In the genomic region with DNA sequence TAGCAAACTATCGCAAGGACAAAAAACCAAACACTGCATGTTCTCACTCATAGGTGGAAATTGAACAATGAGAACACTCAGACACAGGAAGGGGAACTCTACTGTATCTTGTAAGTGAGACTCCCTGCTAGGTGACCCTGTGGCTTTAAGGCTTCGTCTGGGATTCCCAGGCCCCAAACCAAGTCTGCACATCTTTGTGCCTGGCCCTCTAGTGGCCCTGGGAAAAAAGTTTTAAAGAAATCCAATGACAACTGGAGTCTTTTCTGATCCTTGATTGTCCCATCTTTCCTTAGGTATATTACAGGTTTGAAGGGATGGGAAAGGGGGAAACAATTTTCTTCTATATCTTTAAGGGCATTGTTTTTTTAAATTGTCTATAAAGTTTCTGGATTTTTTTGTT, we compare ENCODE assay signal across 10 cellular contexts. TPM values are rescaled to one million over a fixed set of nuclear protein-coding genes. Genes with fewer than 3 reads are reported as not detected.
A peak's percentile ranks its signal among the peaks of the same experiment; 100 is the strongest.
DNase-seq lines count a peak whose midpoint lies in the region; ATAC-seq and TF ChIP-seq lines count a peak whose summit lies in the region.
"Had no signal": no experiment of that assay in that cellular context is flagged by ENCODE, and none has a peak within 500 bp of the region (broad histone marks: within the 10 kb centered on the region; RNA-seq: fewer than 3 reads in every experiment).

No MANE protein-coding gene starts in this region.

- no peaks in the 10 kb centered on the region for H3K27me3 Mint-ChIP-seq in endodermal cell (ENCODE audit: insufficient read depth)

- no peaks in the 10 kb centered on the region for H3K9me3 ChIP-seq in MM.1S (replicated peaks; ENCODE audit: insufficient read depth, low read length)
- H3K9me3 ChIP-seq in endodermal cell (ENCODE audit: control insufficient read depth, low read length), result no peaks in the 10 kb centered on the region
- no peaks in the 10 kb centered on the region for H3K9me3 ChIP-seq in vagina

- DNase-seq in NCI-H526 (lab: John Stamatoyannopoulos, UW), result peak; percentile 13 to 30
- no peak for DNase-seq in NCI-H526 treated with DMSO at 0.1 percent for 48 hours (lab: John Stamatoyannopoulos, UW)
- DNase-seq in MM.1S, result peak; percentile 52
- DNase-seq in endodermal cell, result peak; percentile 83
- DNase-seq in retinal pigment epithelial cell (ENCODE audit: low read depth), result no peak
- no peak for DNase-seq in vagina (ENCODE audit: extremely low spot score in 2 of 2)

- H3K4me1 ChIP-seq in MM.1S (ENCODE audit: low read length) (peaks cover 6% of the 10 kb centered on the region; the same call in 1 of the 2 replicates), endodermal cell (ENCODE audit: control insufficient read depth, insufficient read depth, low read length) (no peaks in the 10 kb centered on the region), vagina (no peaks in the 10 kb centered on the region)

- H3K9me2 ChIP-seq in MM.1S (replicated peaks; ENCODE audit: insufficient read depth, low read length), result no peaks in the 10 kb centered on the region

- H3K4me1 Mint-ChIP-seq in endodermal cell, result no peaks in the 10 kb centered on the region

- no peak overlapping the region for H2AFZ ChIP-seq in MM.1S (ENCODE audit: low read length)

- H3K36me3 ChIP-seq in MM.1S (replicated peaks; ENCODE audit: insufficient read depth, low read length) (no peaks in the 10 kb centered on the region), endodermal cell (ENCODE audit: control insufficient read depth, insufficient read depth, low read length) (no peaks in the 10 kb centered on the region), vagina (no peaks in the 10 kb centered on the region)

- H3K4me3 ChIP-seq in MM.1S (ENCODE audit: low read length) (no peak overlapping the region), endodermal cell (ENCODE audit: low read length) (no peak overlapping the region), retinal pigment epithelial cell (ENCODE audit: low read length) (no peak overlapping the region), vagina (no peak overlapping the region)

- H3K27ac ChIP-seq in MM.1S (ENCODE audit: low read length) (no peak overlapping the region), endodermal cell (ENCODE audit: low read depth, low read length) (no peak overlapping the region), vagina (no peak overlapping the region)

- H3K9ac ChIP-seq in MM.1S (ENCODE audit: low read length) (no peak overlapping the region), endodermal cell (ENCODE audit: extremely low read depth, low read length, poor library complexity, severe bottlenecking) (no peak overlapping the region)

- TF ChIP-seq CTCF in MM.1S (IDR thresholded peaks at IDR 0.05; ENCODE audit: low read length) (peak; percentile 56), endodermal cell (conservative IDR thresholded peaks at IDR 0.05) (peak; percentile 88), retinal pigment epithelial cell (conservative IDR thresholded peaks at IDR 0.05; ENCODE audit: low read depth, low read length) (peak; percentile 71), vagina (IDR thresholded peaks at IDR 0.05) (no peak)

- intact Hi-C loops in vagina (cut with DNase I), result no loop called here

- no peak overlapping the region for H3K4me3 Mint-ChIP-seq in endodermal cell

- H3K79me2 ChIP-seq in MM.1S (ENCODE audit: low read length), result no peaks in the 10 kb centered on the region

- WGBS in endodermal cell (ENCODE audit: insufficient coverage in 1 of 2, insufficient read length in 1 of 2), 2 experiments, result 50 to 100% methylated on average over 1 to 2 of the region's 2 CpGs

- ATAC-seq in GM21528 (IDR thresholded peaks at IDR 0.05; ENCODE audit: low FRiP score, unreplicated experiment) (no peak), GM21367 (IDR thresholded peaks at IDR 0.05; ENCODE audit: unreplicated experiment) (no peak)

- no peak overlapping the region for H3K4me2 ChIP-seq in MM.1S (ENCODE audit: low read depth, low read length)

- no peaks in the 10 kb centered on the region for H3K9me3 Mint-ChIP-seq in endodermal cell

- H3K27me3 ChIP-seq in MM.1S (replicated peaks; ENCODE audit: insufficient read depth, low read length) (no peaks in the 10 kb centered on the region), endodermal cell (ENCODE audit: control insufficient read depth, insufficient read depth, low read length, poor library complexity, severe bottlenecking) (no peaks in the 10 kb centered on the region), vagina (no peaks in the 10 kb centered on the region)

- no peaks in the 10 kb centered on the region for H4K20me1 ChIP-seq in MM.1S (ENCODE audit: insufficient read depth, low read length)

- no peaks in the 10 kb centered on the region for H3F3A ChIP-seq in MM.1S (ENCODE audit: insufficient read depth, low read length)

- H3K36me3 Mint-ChIP-seq in endodermal cell (ENCODE audit: low read depth), result no peaks in the 10 kb centered on the region

- H3K27ac Mint-ChIP-seq in endodermal cell, result no peak overlapping the region

- no peak for TF ChIP-seq POLR2A in vagina (IDR thresholded peaks at IDR 0.05)

RNA-seq across cellular contexts. Expression of a gene that starts 10.6 kb away (rescaled TPM):
- total RNA-seq in endodermal cell, result not detected
- polyA plus RNA-seq in endodermal cell (2013, experiment 1 of 2), result not detected
- not detected for polyA plus RNA-seq in endodermal cell (2013, experiment 2 of 2)
- not detected for total RNA-seq in vagina
- total RNA-seq: activated CD8-positive, alpha-beta memory T cell treated with anti-CD3 and anti-CD28 coated beads for 36 hours; right cardiac atrium had no signal
- polyA plus RNA-seq: right cardiac atrium had no signal

RNA-seq across cellular contexts. Expression of a gene that starts 32.1 kb away (rescaled TPM):
- total RNA-seq in endodermal cell (not detected), vagina (not detected)
- not detected for polyA plus RNA-seq in endodermal cell (2013, experiment 1 of 2)
- not detected for polyA plus RNA-seq in endodermal cell (2013, experiment 2 of 2)
- total RNA-seq: activated CD8-positive, alpha-beta memory T cell treated with anti-CD3 and anti-CD28 coated beads for 36 hours had no signal
- polyA plus RNA-seq: right cardiac atrium had no signal

RNA-seq across cellular contexts. Expression of a gene that starts 59.7 kb away (rescaled TPM):
- total RNA-seq in endodermal cell (not detected), vagina (4.4 TPM)
- polyA plus RNA-seq in endodermal cell (2013, experiment 1 of 2), result not detected
- not detected for polyA plus RNA-seq in endodermal cell (2013, experiment 2 of 2)
- polyA plus RNA-seq: right cardiac atrium had no signal

Comparison
In these comparisons a context has a peak if more than half of its experiments do, and no peak if none do; other contexts are left out.
1. DNase-seq: peak in NCI-H526 (2 of 2), MM.1S (single experiment) and endodermal cell (single experiment); none in NCI-H526 treated with DMSO at 0.1 percent for 48 hours (single experiment), retinal pigment epithelial cell (single experiment) and vagina (0 of 2).
2. CTCF ChIP-seq: peak in MM.1S (single experiment), endodermal cell (single experiment) and retinal pigment epithelial cell (single experiment); none in vagina (0 of 3).